29 cellular contexts compared by ENCODE assay signal in genomic region chr9:133560311-133560710, GRCh38. TPM values are rescaled to one million over a fixed set of nuclear protein-coding genes. Genes with fewer than 3 reads are reported as not detected.
DNase-seq lines count a peak whose midpoint lies in the region; ATAC-seq and TF ChIP-seq lines count a peak whose summit lies in the region.
"Had no signal": no experiment of that assay in that cellular context is flagged by ENCODE, and none has a peak within 500 bp of the region (broad histone marks: within the 10 kb centered on the region; RNA-seq: fewer than 3 reads in every experiment).

No MANE protein-coding gene starts in this region.

- peak overlapping the region in 3 of 10 donors; percentile 34 to 81 (median 80) for H3K27ac ChIP-seq in heart right ventricle
- peak overlapping the region in 1 of 2 donors; percentile 5 for H3K27ac ChIP-seq in prostate gland
- no peak overlapping the region for H3K27ac ChIP-seq in osteoblast (ENCODE audit: low read depth, low read length)
- H3K27ac ChIP-seq: SJSA1, suprapubic skin had no signal

- H3K9me3 ChIP-seq in heart right ventricle (no peaks in the 10 kb centered on the region), prostate gland (no peaks in the 10 kb centered on the region), osteoblast (ENCODE audit: low read depth, low read length) (no peaks in the 10 kb centered on the region)
- H3K9me3 ChIP-seq: SJSA1, suprapubic skin had no signal

- H3K36me3 ChIP-seq in heart right ventricle = peaks cover 0 to 12% (median 0%) of the 10 kb centered on the region in 9 donors
- no peaks in the 10 kb centered on the region for H3K36me3 ChIP-seq in prostate gland
- H3K36me3 ChIP-seq in osteoblast (ENCODE audit: insufficient read depth, low read length) = no peaks in the 10 kb centered on the region
- H3K36me3 ChIP-seq: SJSA1, suprapubic skin had no signal

- intact Hi-C loops in heart right ventricle (cut with DNase I) = no loop called here
- intact Hi-C loops in prostate gland (cut with DNase I) = no loop called here
- intact Hi-C loops in lower leg skin (cut with DNase I; ENCODE audit: low total_unique reads) = no loop called here

- no peak overlapping the region for H2AFZ ChIP-seq in osteoblast (ENCODE audit: low read length)

- H3K4me2 ChIP-seq in osteoblast (ENCODE audit: insufficient read depth, low read length) = no peak overlapping the region

- TF ChIP-seq RAD21 in Ishikawa (IDR thresholded peaks at IDR 0.05; ENCODE audit: low read depth) = no peak

- no peaks in the 10 kb centered on the region for H3K79me2 ChIP-seq in osteoblast (ENCODE audit: insufficient read depth, low read length)

- TF ChIP-seq EP300 in Ishikawa (IDR thresholded peaks at IDR 0.05; ENCODE audit: borderline replicate concordance) = no peak

- no peaks in the 10 kb centered on the region for H3K27me3 ChIP-seq in heart right ventricle
- no peaks in the 10 kb centered on the region for H3K27me3 ChIP-seq in prostate gland (replicated peaks; ENCODE audit: insufficient read depth)
- peaks cover 5% of the 10 kb centered on the region for H3K27me3 ChIP-seq in osteoblast (ENCODE audit: insufficient read depth, low read length)
- H3K27me3 ChIP-seq: SJSA1 had no signal

- WGBS in heart right ventricle, 2 donors = 50 to 56% methylated on average over 15 of the region's 15 CpGs
- 22% methylated on average over 15 of the region's 15 CpGs for WGBS in prostate gland
- WGBS in lower leg skin, 2 donors = 75 to 88% methylated on average over 14 to 15 of the region's 15 CpGs

- CTCF ChIA-PET in GM10248 (lab: Yijun Ruan, JAX) = no interaction called here

- H3K4me3 ChIP-seq in heart right ventricle (no peak overlapping the region), prostate gland (no peak overlapping the region), osteoblast (ENCODE audit: insufficient read depth, low read length) (no peak overlapping the region), lower leg skin (ENCODE audit: low read depth, poor library complexity, severe bottlenecking) (no peak overlapping the region)
- H3K4me3 ChIP-seq: SJSA1, skin epidermis, suprapubic skin had no signal

- H3K4me1 ChIP-seq in heart right ventricle = peaks cover 35 to 67% (median 53%) of the 10 kb centered on the region in 9 donors
- H3K4me1 ChIP-seq in prostate gland (replicated peaks) = peaks cover 4% of the 10 kb centered on the region
- peaks cover 11% of the 10 kb centered on the region for H3K4me1 ChIP-seq in osteoblast (ENCODE audit: insufficient read depth, low read length)

- peak; percentile 21 to 80 (median 62) for ATAC-seq in heart right ventricle
- ATAC-seq: stimulated activated effector memory CD8-positive, alpha-beta T cell treated with anti-CD3 and anti-CD28 coated beads, Interleukin-12 subunit alpha, Interleukin-12 subunit beta, amount 100 ng/mL, for 72 hours had no signal

- peak; percentile 58 for DNase-seq in astrocyte of the hippocampus (ENCODE audit: low read depth, low spot score)
- peak; percentile 50 to 74 for DNase-seq in heart right ventricle
- peak; percentile 68 for DNase-seq in prostate gland (ENCODE audit: low spot score)
- no peak for DNase-seq in T-helper 2 cell
- no peak for DNase-seq in osteoblast (ENCODE audit: insufficient read length, low spot score, missing footprints)
- DNase-seq in lower leg skin (ENCODE audit: low spot score in 2 of 2) = no peak
- no peak for DNase-seq in GM10248 (ENCODE audit: extremely low spot score)
- DNase-seq: activated CD4-positive, alpha-beta T cell treated with anti-CD3 and anti-CD28 coated beads for 4 hours; aorta; H7; KBM-7; NCI-H146; NCI-H2171 treated with DMSO at 0.1 percent for 48 hours; NCI-H82; stimulated activated CD4-positive, alpha-beta T cell treated with anti-CD3 and anti-CD28 coated beads, Interleukin-2, amount 100 ng/mL, for 24 hours; T-helper 1 cell had no signal

- TF ChIP-seq POLR2A in prostate gland (IDR thresholded peaks at IDR 0.05) (peak; percentile 18), lower leg skin (IDR thresholded peaks at IDR 0.05) (no peak)

- no peaks in the 10 kb centered on the region for H4K20me1 ChIP-seq in osteoblast (ENCODE audit: insufficient read depth, low read length)

- TF ChIP-seq CTCF in heart right ventricle (IDR thresholded peaks at IDR 0.05) = no peak
- peak in 2 of 4 experiments; percentile 28 to 31 for TF ChIP-seq CTCF in prostate gland (IDR thresholded peaks at IDR 0.05)
- no peak for TF ChIP-seq CTCF in osteoblast (IDR thresholded peaks at IDR 0.05; ENCODE audit: extremely low read depth, low read depth, low read length)
- no peak for TF ChIP-seq CTCF in lower leg skin (IDR thresholded peaks at IDR 0.05)
- no peak for TF ChIP-seq CTCF in GM10248 (IDR thresholded peaks at IDR 0.05; ENCODE audit: control extremely low read depth, extremely low read depth, low read depth, missing control alignments)

- POLR2A ChIA-PET in GM10248 (lab: Yijun Ruan, JAX) = no interaction called here

TF ChIP-seq in Ishikawa, 13 proteins besides CTCF, POLR2A, EP300 and RAD21:
- no peak for TF ChIP-seq CREB1 (IDR thresholded peaks at IDR 0.05; ENCODE audit: low read depth)
- TF ChIP-seq FOXM1 (IDR thresholded peaks at IDR 0.05; ENCODE audit: borderline replicate concordance, low read depth) = no peak
- no peak for TF ChIP-seq TCF12 (IDR thresholded peaks at IDR 0.05; ENCODE audit: low read depth)
- TF ChIP-seq NFIC (IDR thresholded peaks at IDR 0.05) = peak; percentile 38; the same call in 1 of the 2 replicates
- TF ChIP-seq TAF1 (IDR thresholded peaks at IDR 0.05; ENCODE audit: low read depth) = no peak

RNA-seq across cellular contexts. Expression of gene ADAMTSL2, which starts 25.8 kb away (rescaled TPM):
- total RNA-seq in heart right ventricle = 1 to 10 TPM; 2.0 to 9.1 (median 4.3) TPM
- 1 to 10 TPM; 4.9 to 7.5 TPM for polyA plus RNA-seq in heart right ventricle
- 10 to 100 TPM in 1 of 2 donors, 1 to 10 TPM in 1; 1.6 to 11.6 TPM for total RNA-seq in prostate gland
- total RNA-seq in osteoblast = under 0.01 and 0.29 TPM in 2 replicates
- total RNA-seq in lower leg skin = 1 to 10 TPM in 1 of 4 donors, under 1 TPM in 2, not detected in 1; 0.08 to 1.5 (median 0.32) TPM
- total RNA-seq: activated T-helper 1 cell treated with anti-CD3 and anti-CD28 coated beads, Interleukin-12 subunit alpha, Interleukin-12 subunit beta, Interleukin-2, Interleukin-4 antibody, amounts not matched to agents 30 ng/mL and 10 ng/mL and 1 ng/mL, durations not matched to agents 14 hours and 24 hours and 36 hours; SJSA1 had no signal
- polyA plus RNA-seq: AG04450, CD14-positive monocyte had no signal

RNA-seq across cellular contexts. Expression of gene MYMK, which starts 35.6 kb away (rescaled TPM):
- total RNA-seq in heart right ventricle (not detected), prostate gland (not detected), osteoblast (not detected in 2 replicates), lower leg skin (not detected)
- not detected for polyA plus RNA-seq in heart right ventricle
- total RNA-seq: activated T-helper 1 cell treated with anti-CD3 and anti-CD28 coated beads, Interleukin-12 subunit alpha, Interleukin-12 subunit beta, Interleukin-2, Interleukin-4 antibody, amounts not matched to agents 30 ng/mL and 10 ng/mL and 1 ng/mL, durations not matched to agents 14 hours and 24 hours and 36 hours; aorta; chondrocyte; H7; HT-29; mesothelial cell of epicardium; progenitor cell of endocrine pancreas; SJSA1; suprapubic skin had no signal
- polyA plus RNA-seq: AG04450, aorta, CD14-positive monocyte, neural cell had no signal

RNA-seq across cellular contexts. Expression of gene FAM163B, which starts 48.9 kb away (rescaled TPM):
- total RNA-seq in heart right ventricle (not detected), prostate gland (under 1 TPM in 1 of 2 donors, not detected in 1; 0.85 TPM), osteoblast (not detected in 2 replicates), lower leg skin (not detected)
- under 1 TPM in 1 of 2 donors, not detected in 1; 0.19 TPM for polyA plus RNA-seq in heart right ventricle
- total RNA-seq: activated T-helper 1 cell treated with anti-CD3 and anti-CD28 coated beads, Interleukin-12 subunit alpha, Interleukin-12 subunit beta, Interleukin-2, Interleukin-4 antibody, amounts not matched to agents 30 ng/mL and 10 ng/mL and 1 ng/mL, durations not matched to agents 14 hours and 24 hours and 36 hours; aorta; chondrocyte; HT-29; progenitor cell of endocrine pancreas; SJSA1; suprapubic skin had no signal
- polyA plus RNA-seq: AG04450, aorta, CD14-positive monocyte had no signal

Comparison
In these comparisons a context has a peak if more than half of its experiments do, and no peak if none do; other contexts are left out.
1. DNase-seq: peak in astrocyte of the hippocampus (single experiment), heart right ventricle (2 of 2) and prostate gland (single experiment); none in T-helper 2 cell (0 of 5), osteoblast (single experiment), lower leg skin (0 of 2) and GM10248 (single experiment).